ENCODE assay signal across 17 cellular contexts in the genomic region with DNA sequence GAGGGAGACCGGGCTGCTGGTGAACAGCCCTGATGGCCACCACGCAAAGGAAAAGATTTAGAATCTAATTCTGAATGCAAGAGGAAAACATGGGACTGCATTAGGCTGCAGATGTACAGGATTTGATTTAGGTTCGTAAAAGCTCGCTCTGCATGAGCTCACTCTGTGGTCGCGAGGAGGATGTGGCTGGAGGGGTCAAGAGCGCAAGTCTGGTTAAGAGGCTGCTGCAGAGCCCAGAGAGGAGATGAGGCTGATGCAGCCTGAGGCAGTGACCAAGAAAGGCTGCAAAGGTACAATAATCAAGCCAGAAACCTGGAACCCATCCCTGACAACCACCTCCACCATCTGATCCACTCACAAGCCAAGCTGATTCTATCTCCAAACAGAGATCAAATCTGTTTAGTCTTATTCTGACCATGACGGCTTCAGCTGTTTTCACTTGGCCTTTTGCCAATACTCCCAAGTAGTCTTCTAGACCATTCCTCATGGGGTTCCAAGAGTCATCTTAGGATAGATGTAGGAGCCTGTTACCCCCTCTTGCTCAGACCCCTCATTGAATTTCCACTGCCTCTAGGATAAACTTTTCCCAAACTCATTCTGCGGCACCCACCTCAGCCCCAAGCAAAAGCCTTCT. TPM values are rescaled to one million over a fixed set of nuclear protein-coding genes. Genes with fewer than 3 reads are reported as not detected.
A peak's percentile ranks its signal among the peaks of the same experiment; 100 is the strongest.
DNase-seq lines count a peak whose midpoint lies in the region; ATAC-seq and TF ChIP-seq lines count a peak whose summit lies in the region.
"Had no signal": no experiment of that assay in that cellular context is flagged by ENCODE, and none has a peak within 500 bp of the region (broad histone marks: within the 10 kb centered on the region; RNA-seq: fewer than 3 reads in every experiment).

No MANE protein-coding gene starts in this region.

- H3F3A ChIP-seq in PC-3 (ENCODE audit: low read length, unreplicated experiment): no peaks in the 10 kb centered on the region

- peak; percentile 91 for ATAC-seq in activated naive CD8-positive, alpha-beta T cell treated with anti-CD3 and anti-CD28 coated beads, Interleukin-2, amount 10 ng/mL, durations not matched to agents 7 days and 5 days (ENCODE audit: low read depth)
- ATAC-seq in activated naive CD8-positive, alpha-beta T cell treated with anti-CD3 and anti-CD28 coated beads, Interleukin-2, amount 50 U/mL, for 24 hours: no peak
- ATAC-seq in PC-3 (no peak), HG03442 (IDR thresholded peaks at IDR 0.05; ENCODE audit: unreplicated experiment) (no peak)
- no peak for ATAC-seq in activated CD4-positive, CD25-positive, alpha-beta regulatory T cell treated with anti-CD3 and anti-CD28 coated beads, Interleukin-2, amount 50 U/mL, for 24 hours

- CTCF ChIA-PET in PC-3 (lab: Charles Lee): interaction anchor here (1.3 kb wide), 1 partner anchor 552 kb away, joined by 6 read pairs; no protein-coding TSS in a partner anchor

- H3K79me2 ChIP-seq in PC-3 (ENCODE audit: low read length): no peaks in the 10 kb centered on the region

- H3K27me3 Mint-ChIP-seq in activated naive CD8-positive, alpha-beta T cell treated with anti-CD3 and anti-CD28 coated beads, Interleukin-2, amount 10 ng/mL, durations not matched to agents 7 days and 5 days: peaks cover 2% of the 10 kb centered on the region
- peaks cover 4% of the 10 kb centered on the region for H3K27me3 Mint-ChIP-seq in activated naive CD8-positive, alpha-beta T cell treated with anti-CD3 and anti-CD28 coated beads, Interleukin-2, amount 50 U/mL, for 24 hours
- H3K27me3 Mint-ChIP-seq: activated naive CD8-positive, alpha-beta T cell treated with anti-CD3 and anti-CD28 coated beads for 36 hours had no signal

- no peaks in the 10 kb centered on the region for H3K27me3 ChIP-seq in PC-3 (ENCODE audit: low read length)
- H3K27me3 ChIP-seq: vagina had no signal

- no peak for TF ChIP-seq CTCF in PC-3 (conservative IDR thresholded peaks at IDR 0.05; ENCODE audit: low read depth, low read length)

- H3K4me3 ChIP-seq in PC-3 (ENCODE audit: low read length): no peak overlapping the region
- H3K4me3 ChIP-seq: lung, vagina had no signal

- no peaks in the 10 kb centered on the region for H3K9me2 ChIP-seq in PC-3 (replicated peaks; ENCODE audit: low read length)

- intact Hi-C loops in PC-3 (cut with micrococcal nuclease): loop anchor here (5.0 to 10.0 kb wide), 3 partner anchors 77 to 399 kb away; partner anchors contain the start of gene SH3BP4

- H2AFZ ChIP-seq in PC-3 (ENCODE audit: low read length): no peak overlapping the region

- peaks cover 13% of the 10 kb centered on the region for H3K4me1 Mint-ChIP-seq in activated naive CD8-positive, alpha-beta T cell treated with anti-CD3 and anti-CD28 coated beads, Interleukin-2, amount 10 ng/mL, durations not matched to agents 7 days and 5 days
- H3K4me1 Mint-ChIP-seq in activated naive CD8-positive, alpha-beta T cell treated with anti-CD3 and anti-CD28 coated beads, Interleukin-2, amount 50 U/mL, for 24 hours: peaks cover 3% of the 10 kb centered on the region
- H3K4me1 Mint-ChIP-seq: activated naive CD8-positive, alpha-beta T cell treated with anti-CD3 and anti-CD28 coated beads for 36 hours had no signal

- no peak overlapping the region for H3K27ac Mint-ChIP-seq in activated naive CD8-positive, alpha-beta T cell treated with anti-CD3 and anti-CD28 coated beads, Interleukin-2, amount 10 ng/mL, durations not matched to agents 7 days and 5 days
- no peak overlapping the region for H3K27ac Mint-ChIP-seq in activated naive CD8-positive, alpha-beta T cell treated with anti-CD3 and anti-CD28 coated beads, Interleukin-2, amount 50 U/mL, for 24 hours
- H3K27ac Mint-ChIP-seq: activated naive CD8-positive, alpha-beta T cell treated with anti-CD3 and anti-CD28 coated beads for 36 hours; nephron had no signal

- POLR2A ChIA-PET in activated naive CD8-positive, alpha-beta T cell treated with anti-CD3 and anti-CD28 coated beads, Interleukin-2, amount 10 ng/mL, durations not matched to agents 7 days and 5 days (lab: Charles Lee): no interaction called here
- POLR2A ChIA-PET in PC-3 (lab: Charles Lee; ENCODE audit: unreplicated experiment): no interaction called here

- no peaks in the 10 kb centered on the region for H3K36me3 ChIP-seq in PC-3 (ENCODE audit: low read depth, low read length)
- H3K36me3 ChIP-seq: vagina had no signal

- H3K4me1 ChIP-seq in PC-3 (ENCODE audit: insufficient read depth, low read length): peaks cover 38% of the 10 kb centered on the region
- H3K4me1 ChIP-seq: vagina had no signal

- H3K9ac ChIP-seq in PC-3 (ENCODE audit: low read length): no peak overlapping the region

- peak; percentile 56 for DNase-seq in activated naive CD8-positive, alpha-beta T cell treated with anti-CD3 and anti-CD28 coated beads, Interleukin-2, amount 10 ng/mL, durations not matched to agents 7 days and 5 days
- no peak for DNase-seq in activated naive CD8-positive, alpha-beta T cell treated with anti-CD3 and anti-CD28 coated beads, Interleukin-2, amount 50 U/mL, for 24 hours
- DNase-seq in PC-3 (peak; percentile 35), fibroblast of peridontal ligament (ENCODE audit: extremely low read depth) (peak; percentile 80), pons (ENCODE audit: low spot score) (no peak)
- no peak for DNase-seq in activated naive CD4-positive, alpha-beta T cell treated with Interleukin-2 at 50 U/mL for 16 hours
- DNase-seq: activated naive CD8-positive, alpha-beta T cell treated with anti-CD3 and anti-CD28 coated beads for 36 hours; AML-193; DMS153; GOT3; NCI-H187; NCI-H524 treated with DMSO at 0.1 percent for 48 hours had no signal

- H4K20me1 ChIP-seq in PC-3 (ENCODE audit: low read length): no peaks in the 10 kb centered on the region

- H3K9me3 Mint-ChIP-seq in activated naive CD8-positive, alpha-beta T cell treated with anti-CD3 and anti-CD28 coated beads, Interleukin-2, amount 10 ng/mL, durations not matched to agents 7 days and 5 days: no peaks in the 10 kb centered on the region
- H3K9me3 Mint-ChIP-seq in activated naive CD8-positive, alpha-beta T cell treated with anti-CD3 and anti-CD28 coated beads, Interleukin-2, amount 50 U/mL, for 24 hours: no peaks in the 10 kb centered on the region
- H3K9me3 Mint-ChIP-seq: activated naive CD8-positive, alpha-beta T cell treated with anti-CD3 and anti-CD28 coated beads for 36 hours had no signal

- no peak overlapping the region for H3K4me3 Mint-ChIP-seq in activated naive CD8-positive, alpha-beta T cell treated with anti-CD3 and anti-CD28 coated beads, Interleukin-2, amount 10 ng/mL, durations not matched to agents 7 days and 5 days
- H3K4me3 Mint-ChIP-seq in activated naive CD8-positive, alpha-beta T cell treated with anti-CD3 and anti-CD28 coated beads, Interleukin-2, amount 50 U/mL, for 24 hours: no peak overlapping the region
- H3K4me3 Mint-ChIP-seq: activated naive CD8-positive, alpha-beta T cell treated with anti-CD3 and anti-CD28 coated beads for 36 hours; nephron had no signal

- H3K9me3 ChIP-seq in PC-3 (ENCODE audit: low read length): no peaks in the 10 kb centered on the region
- H3K9me3 ChIP-seq: vagina had no signal

- no peaks in the 10 kb centered on the region for H3K36me3 Mint-ChIP-seq in activated naive CD8-positive, alpha-beta T cell treated with anti-CD3 and anti-CD28 coated beads, Interleukin-2, amount 10 ng/mL, durations not matched to agents 7 days and 5 days
- no peaks in the 10 kb centered on the region for H3K36me3 Mint-ChIP-seq in activated naive CD8-positive, alpha-beta T cell treated with anti-CD3 and anti-CD28 coated beads, Interleukin-2, amount 50 U/mL, for 24 hours (ENCODE audit: low read depth)
- H3K36me3 Mint-ChIP-seq: activated naive CD8-positive, alpha-beta T cell treated with anti-CD3 and anti-CD28 coated beads for 36 hours had no signal

- 0 out of 2 replicates have a peak overlapping the region, but pooled peaks have one; percentile 16 for H3K4me2 ChIP-seq in PC-3 (ENCODE audit: low read length)

- peak overlapping the region; percentile 42 for H3K27ac ChIP-seq in PC-3 (ENCODE audit: low read length)
- H3K27ac ChIP-seq: vagina had no signal

- no TSS peak for BruUV-seq in PC-3 (replicated peaks; lab: Mats Ljungman, UMichigan)

RNA-seq across cellular contexts. Expression of gene ARL4C, which starts 58.9 kb away (rescaled TPM):
- 100 to 1,000 TPM; 210 to 214 TPM for total RNA-seq in activated naive CD8-positive, alpha-beta T cell treated with anti-CD3 and anti-CD28 coated beads, Interleukin-2, amount 10 ng/mL, durations not matched to agents 7 days and 5 days
- 19.9 and 21.7 TPM in 2 replicates for total RNA-seq in PC-3 (2014; rRNA removed)

Comparison
In these comparisons a context has a peak if more than half of its experiments do, and no peak if none do; other contexts are left out.
1. DNase-seq: peak in activated naive CD8-positive, alpha-beta T cell treated with anti-CD3 and anti-CD28 coated beads, Interleukin-2, amount 10 ng/mL, durations not matched to agents 7 days and 5 days (single experiment), PC-3 (single experiment) and fibroblast of peridontal ligament (single experiment); none in activated naive CD8-positive, alpha-beta T cell treated with anti-CD3 and anti-CD28 coated beads, Interleukin-2, amount 50 U/mL, for 24 hours (single experiment), pons (single experiment) and activated naive CD4-positive, alpha-beta T cell treated with Interleukin-2 at 50 U/mL for 16 hours (single experiment).